Comparison of ENCODE assay signal across 12 cellular contexts in genomic region chrX:8724176-8724757, GRCh38. TPM values are rescaled to one million over a fixed set of nuclear protein-coding genes. Genes with fewer than 3 reads are reported as not detected.
DNase-seq lines count a peak whose midpoint lies in the region; ATAC-seq and TF ChIP-seq lines count a peak whose summit lies in the region.
"Had no signal": no experiment of that assay in that cellular context is flagged by ENCODE, and none has a peak within 500 bp of the region (broad histone marks: within the 10 kb centered on the region; RNA-seq: fewer than 3 reads in every experiment).

No MANE protein-coding gene starts in this region.

- H3K4me3 ChIP-seq in cardiac muscle cell: no peak overlapping the region
- no peak overlapping the region for H3K4me3 ChIP-seq in endodermal cell (ENCODE audit: low read length)
- no peak overlapping the region for H3K4me3 ChIP-seq in uterus
- H3K4me3 ChIP-seq: BLaER1 treated with 17β-estradiol and CSF1 and Interleukin-3, amounts not matched to agents 10 nM and 100 nM; psoas muscle had no signal

- peak overlapping the region; percentile 50 for H3K27ac Mint-ChIP-seq in endodermal cell
- H3K27ac Mint-ChIP-seq: activated naive CD8-positive, alpha-beta T cell treated with anti-CD3 and anti-CD28 coated beads, Interleukin-2, amount 50 U/mL, for 24 hours had no signal

- H3K27me3 Mint-ChIP-seq in endodermal cell (ENCODE audit: insufficient read depth): peaks cover 22% of the 10 kb centered on the region

- peaks cover 78% of the 10 kb centered on the region for H3K4me1 Mint-ChIP-seq in endodermal cell
- H3K4me1 Mint-ChIP-seq: activated naive CD8-positive, alpha-beta T cell treated with anti-CD3 and anti-CD28 coated beads, Interleukin-2, amount 50 U/mL, for 24 hours had no signal

- H3K9me3 ChIP-seq in cardiac muscle cell (ENCODE audit: low read depth): no peaks in the 10 kb centered on the region
- H3K9me3 ChIP-seq in endodermal cell (ENCODE audit: control insufficient read depth, low read length): no peaks in the 10 kb centered on the region
- H3K9me3 ChIP-seq in uterus: no peaks in the 10 kb centered on the region
- H3K9me3 ChIP-seq: BLaER1 treated with 17β-estradiol and CSF1 and Interleukin-3, amounts not matched to agents 10 nM and 100 nM; psoas muscle had no signal

- H3K27me3 ChIP-seq in cardiac muscle cell (no peaks in the 10 kb centered on the region), endodermal cell (ENCODE audit: control insufficient read depth, insufficient read depth, low read length, poor library complexity, severe bottlenecking) (peaks cover 11% of the 10 kb centered on the region), uterus (no peaks in the 10 kb centered on the region)

- no peak overlapping the region for H3K9ac ChIP-seq in endodermal cell (ENCODE audit: extremely low read depth, low read length, poor library complexity, severe bottlenecking)
- H3K9ac ChIP-seq: BLaER1 treated with 17β-estradiol and CSF1 and Interleukin-3, amounts not matched to agents 10 nM and 100 nM had no signal

- no peak for TF ChIP-seq POLR2A in uterus (IDR thresholded peaks at IDR 0.05)

- DNase-seq in cardiac muscle cell (ENCODE audit: low read depth in 1 of 2, low spot score in 1 of 2): peak in 1 of 2 donors; percentile 47
- DNase-seq in cardiac septum (ENCODE audit: low spot score): no peak
- DNase-seq in NCI-H2227 (lab: John Stamatoyannopoulos, UW; ENCODE audit: unreplicated experiment): peak; percentile 48
- peak; percentile 85 for DNase-seq in endodermal cell
- DNase-seq in NCI-H1930 (lab: John Stamatoyannopoulos, UW): no peak
- DNase-seq in AG08395 (ENCODE audit: low spot score): no peak
- no peak for DNase-seq in uterus
- DNase-seq: activated CD8-positive, alpha-beta memory T cell treated with anti-CD3 and anti-CD28 coated beads for 24 hours; activated naive CD8-positive, alpha-beta T cell treated with anti-CD3 and anti-CD28 coated beads, Interleukin-2, amount 50 U/mL, for 24 hours; psoas muscle had no signal

- H3K27ac ChIP-seq in cardiac muscle cell: no peak overlapping the region
- no peak overlapping the region for H3K27ac ChIP-seq in endodermal cell (ENCODE audit: low read depth, low read length)
- H3K27ac ChIP-seq in uterus: no peak overlapping the region
- H3K27ac ChIP-seq: BLaER1 treated with 17β-estradiol and CSF1 and Interleukin-3, amounts not matched to agents 10 nM and 100 nM; psoas muscle had no signal

- intact Hi-C loops in cardiac septum (cut with DNase I): no loop called here
- intact Hi-C loops in uterus (cut with DNase I; ENCODE audit: low total_unique reads): no loop called here

- peak overlapping the region; percentile 29 for H3K4me3 Mint-ChIP-seq in endodermal cell
- H3K4me3 Mint-ChIP-seq: activated naive CD8-positive, alpha-beta T cell treated with anti-CD3 and anti-CD28 coated beads, Interleukin-2, amount 50 U/mL, for 24 hours had no signal

- peak; percentile 21 for TF ChIP-seq CTCF in cardiac muscle cell (IDR thresholded peaks at IDR 0.05; ENCODE audit: low read depth, low read length)
- peak; percentile 75 for TF ChIP-seq CTCF in endodermal cell (conservative IDR thresholded peaks at IDR 0.05)
- no peak for TF ChIP-seq CTCF in uterus (IDR thresholded peaks at IDR 0.05)

- H3K4me1 ChIP-seq in cardiac muscle cell (ENCODE audit: low read depth) (peaks cover 20% of the 10 kb centered on the region), endodermal cell (ENCODE audit: control insufficient read depth, insufficient read depth, low read length) (no peaks in the 10 kb centered on the region), uterus (no peaks in the 10 kb centered on the region)
- H3K4me1 ChIP-seq: psoas muscle had no signal

- no peaks in the 10 kb centered on the region for H3K9me3 Mint-ChIP-seq in endodermal cell
- H3K9me3 Mint-ChIP-seq: activated naive CD8-positive, alpha-beta T cell treated with anti-CD3 and anti-CD28 coated beads, Interleukin-2, amount 50 U/mL, for 24 hours had no signal

- 46 to 58% methylated on average over 3 to 9 of the region's 10 CpGs for WGBS in endodermal cell (ENCODE audit: insufficient coverage in 1 of 2, insufficient read length in 1 of 2), 2 experiments

- no peak for ATAC-seq in GM21528 (IDR thresholded peaks at IDR 0.05; ENCODE audit: low FRiP score, unreplicated experiment)
- ATAC-seq: activated naive CD8-positive, alpha-beta T cell treated with anti-CD3 and anti-CD28 coated beads, Interleukin-2, amount 50 U/mL, for 24 hours; psoas muscle had no signal

- H3K36me3 Mint-ChIP-seq in endodermal cell (ENCODE audit: low read depth): peaks cover 20% of the 10 kb centered on the region

- H3K36me3 ChIP-seq in cardiac muscle cell: no peaks in the 10 kb centered on the region
- H3K36me3 ChIP-seq in endodermal cell (ENCODE audit: control insufficient read depth, insufficient read depth, low read length): no peaks in the 10 kb centered on the region
- H3K36me3 ChIP-seq in uterus: no peaks in the 10 kb centered on the region
- H3K36me3 ChIP-seq: BLaER1 treated with 17β-estradiol and CSF1 and Interleukin-3, amounts not matched to agents 10 nM and 100 nM had no signal

RNA-seq across cellular contexts. Expression of gene ANOS1, which starts 7.7 kb away (rescaled TPM):
- total RNA-seq in cardiac muscle cell (22.5 and 22.7 TPM in 2 replicates), cardiac septum (4.2 TPM), endodermal cell (10 to 100 TPM in 1 of 2 donors, 1 to 10 TPM in 1; 7.1 to 57.4 TPM), uterus (10 to 100 TPM in 1 of 4 donors, 1 to 10 TPM in 1, under 1 TPM in 2; 0.26 to 10.6 (median 1.2) TPM)
- 10.4 and 17.6 TPM in 2 replicates for polyA plus RNA-seq in cardiac muscle cell
- polyA plus RNA-seq in endodermal cell (2013, experiment 1 of 2): 13.9 TPM
- polyA plus RNA-seq in endodermal cell (2013, experiment 2 of 2): 12.4 TPM

Comparison
In these comparisons a context has a peak if more than half of its experiments do, and no peak if none do; other contexts are left out.
1. DNase-seq: peak in NCI-H2227 (single experiment) and endodermal cell (single experiment); none in cardiac septum (single experiment), NCI-H1930 (0 of 2), AG08395 (single experiment) and uterus (0 of 2).
2. CTCF ChIP-seq: peak in cardiac muscle cell (single experiment) and endodermal cell (single experiment); none in uterus (0 of 4).